ENCODE assay signal across 20 cellular contexts in genomic region chr4:126364290-126364978, GRCh38.
DNase-seq lines count a peak whose midpoint lies in the region; ATAC-seq and TF ChIP-seq lines count a peak whose summit lies in the region.
"Had no signal": no experiment of that assay in that cellular context is flagged by ENCODE, and none has a peak within 500 bp of the region (broad histone marks: within the 10 kb centered on the region; RNA-seq: fewer than 3 reads in every experiment).

No MANE protein-coding gene starts in this region.

- H3K4me1 ChIP-seq in thoracic aorta (ENCODE audit: control insufficient read depth in 1 of 2, low read depth in 2 of 2) (peaks cover 3 to 18% of the 10 kb centered on the region in 2 donors), body of pancreas (no peaks in the 10 kb centered on the region)
- H3K4me1 ChIP-seq: thyroid gland had no signal

- no peaks in the 10 kb centered on the region for H3K36me3 ChIP-seq in thoracic aorta
- no peaks in the 10 kb centered on the region for H3K36me3 ChIP-seq in body of pancreas (replicated peaks in 1 of 2; ENCODE audit: insufficient read depth in 1 of 2, low read depth in 2 of 2)
- H3K36me3 ChIP-seq: thyroid gland had no signal

- no peak overlapping the region for H3K27ac ChIP-seq in thoracic aorta
- H3K27ac ChIP-seq in body of pancreas: no peak overlapping the region
- H3K27ac ChIP-seq: KMS-11, thyroid gland had no signal

- no peaks in the 10 kb centered on the region for H3K9me3 ChIP-seq in thoracic aorta
- H3K9me3 ChIP-seq in body of pancreas: no peaks in the 10 kb centered on the region
- H3K9me3 ChIP-seq: thyroid gland had no signal

- DNase-seq in LHCN-M2 (ENCODE audit: low read depth): peak; percentile 78
- peak; percentile 0 for DNase-seq in dermis blood vessel endothelial cell
- DNase-seq in iPS-NIHi7 (ENCODE audit: extremely low spot score): peak; percentile 8
- no peak for DNase-seq in thoracic aorta (ENCODE audit: low spot score)
- DNase-seq in body of pancreas: no peak
- DNase-seq in NCI-H524 (lab: John Stamatoyannopoulos, UW): no peak
- DNase-seq: activated CD4-positive, alpha-beta T cell treated with anti-CD3 and anti-CD28 coated beads for 1 hour; activated CD8-positive, alpha-beta T cell treated with anti-CD3 and anti-CD28 coated beads, Interleukin-2, amount 10 ng/mL, durations not matched to agents 7 days and 5 days; activated T-cell treated with anti-CD3 and anti-CD28 coated beads, Interleukin-2, amount 50 U/mL, for 1 hour; AML-193; CD8-positive, alpha-beta T cell; GDM1; NCI-H187; NCI-H774; SHP77; stimulated activated naive CD4-positive, alpha-beta T cell treated with Interleukin-2 at 50 U/mL for 16 hours; thyroid gland had no signal

- intact Hi-C loops in body of pancreas (cut with DNase I): no loop called here

- 52% methylated on average over 3 of the region's 3 CpGs for WGBS in body of pancreas, 2 donors

- H3K27me3 ChIP-seq in thoracic aorta (replicated peaks; ENCODE audit: insufficient read depth) (no peaks in the 10 kb centered on the region), body of pancreas (no peaks in the 10 kb centered on the region)
- H3K27me3 ChIP-seq: thyroid gland had no signal

- TF ChIP-seq CTCF in thoracic aorta (IDR thresholded peaks at IDR 0.05) (no peak), body of pancreas (IDR thresholded peaks at IDR 0.05) (no peak)

- H3K4me3 ChIP-seq in thoracic aorta (no peak overlapping the region), body of pancreas (no peak overlapping the region)
- H3K4me3 ChIP-seq: thyroid gland had no signal

- ATAC-seq in thoracic aorta (ENCODE audit: insufficient number of reproducible peaks, low FRiP score, low read depth): peak; percentile 64
- no peak for ATAC-seq in GM19452 (IDR thresholded peaks at IDR 0.05; ENCODE audit: unreplicated experiment)
- ATAC-seq in body of pancreas: no peak
- ATAC-seq: activated CD8-positive, alpha-beta T cell treated with anti-CD3 and anti-CD28 coated beads, Interleukin-2, amount 10 ng/mL, durations not matched to agents 7 days and 5 days; CD8-positive, alpha-beta T cell; left lobe of liver had no signal

- no peak for TF ChIP-seq POLR2A in body of pancreas (IDR thresholded peaks at IDR 0.05)

Comparison
In these comparisons a context has a peak if more than half of its experiments do, and no peak if none do; other contexts are left out.
1. DNase-seq: peak in LHCN-M2 (single experiment), dermis blood vessel endothelial cell (single experiment) and iPS-NIHi7 (single experiment); none in thoracic aorta (single experiment), body of pancreas (0 of 4) and NCI-H524 (0 of 2).